ENCODE assay signal across 16 cellular contexts in genomic region chr1:84570436-84571149, GRCh38.
DNase-seq lines count a peak whose midpoint lies in the region; ATAC-seq and TF ChIP-seq lines count a peak whose summit lies in the region.
"Had no signal": no experiment of that assay in that cellular context is flagged by ENCODE, and none has a peak within 500 bp of the region (broad histone marks: within the 10 kb centered on the region; RNA-seq: fewer than 3 reads in every experiment).

No MANE protein-coding gene starts in this region.

- H3K36me3 Mint-ChIP-seq in activated T-cell treated with anti-CD3 and anti-CD28 coated beads, Interleukin-2, amount 50 U/mL, for 24 hours (ENCODE audit: low read depth), result peaks cover 69% of the 10 kb centered on the region
- H3K36me3 Mint-ChIP-seq in nephron progenitor cell (ENCODE audit: low read depth), result peaks cover 37% of the 10 kb centered on the region

- DNase-seq in activated T-cell treated with anti-CD3 and anti-CD28 coated beads, Interleukin-2, amount 50 U/mL, for 24 hours, result no peak
- DNase-seq in activated T-cell treated with anti-CD3 and anti-CD28 coated beads for 4 hours, result no peak
- DNase-seq in NCI-H69 (lab: John Stamatoyannopoulos, UW), result peak; percentile 3
- DNase-seq in cardiac fibroblast (ENCODE audit: low read depth in 2 of 2), result peak; percentile 39 to 59
- no peak for DNase-seq in nephron progenitor cell
- no peak for DNase-seq in hippocampal formation (lab: John Stamatoyannopoulos, UW)
- no peak for DNase-seq in NCI-H446 (lab: John Stamatoyannopoulos, UW)
- DNase-seq: Calu3, gastrocnemius medialis, H7, immature natural killer cell, midbrain, NCI-H1694 treated with DMSO at 0.1 percent for 48 hours, NCI-H748 treated with DMSO at 0.1 percent for 48 hours, pancreas had no signal

- no peak for TF ChIP-seq CTCF in cardiac fibroblast (IDR thresholded peaks at IDR 0.05; ENCODE audit: low read depth, low read length)
- no peak for TF ChIP-seq CTCF in nephron progenitor cell (IDR thresholded peaks at IDR 0.05)

- ATAC-seq in HG03439 (IDR thresholded peaks at IDR 0.05; ENCODE audit: unreplicated experiment), result no peak
- ATAC-seq: gastrocnemius medialis, pancreas had no signal

- peaks cover 5% of the 10 kb centered on the region for H3K9me3 Mint-ChIP-seq in activated T-cell treated with anti-CD3 and anti-CD28 coated beads, Interleukin-2, amount 50 U/mL, for 24 hours
- H3K9me3 Mint-ChIP-seq in nephron progenitor cell, result peaks cover 3% of the 10 kb centered on the region
- H3K9me3 Mint-ChIP-seq: immature natural killer cell had no signal

- H3K4me1 Mint-ChIP-seq in activated T-cell treated with anti-CD3 and anti-CD28 coated beads, Interleukin-2, amount 50 U/mL, for 24 hours (ENCODE audit: low read depth), result peaks cover 60% of the 10 kb centered on the region
- peaks cover 38% of the 10 kb centered on the region for H3K4me1 Mint-ChIP-seq in nephron progenitor cell

- no peak overlapping the region for H3K4me3 ChIP-seq in cardiac fibroblast (replicated peaks in 1 of 2; ENCODE audit: low read depth in 2 of 2, low read length in 2 of 2)
- H3K4me3 ChIP-seq: gastrocnemius medialis, pancreas had no signal

- no peak overlapping the region for H3K4me3 Mint-ChIP-seq in activated T-cell treated with anti-CD3 and anti-CD28 coated beads, Interleukin-2, amount 50 U/mL, for 24 hours
- H3K4me3 Mint-ChIP-seq in nephron progenitor cell, result peak overlapping the region; percentile 5

- H3K27ac Mint-ChIP-seq in activated T-cell treated with anti-CD3 and anti-CD28 coated beads, Interleukin-2, amount 50 U/mL, for 24 hours, result peak overlapping the region; percentile 13
- H3K27ac Mint-ChIP-seq in nephron progenitor cell, result no peak overlapping the region

- no peaks in the 10 kb centered on the region for H3K27me3 Mint-ChIP-seq in activated T-cell treated with anti-CD3 and anti-CD28 coated beads, Interleukin-2, amount 50 U/mL, for 24 hours
- H3K27me3 Mint-ChIP-seq in nephron progenitor cell (ENCODE audit: low read depth, poor library complexity), result peaks cover 4% of the 10 kb centered on the region

Comparison
In these comparisons a context has a peak if more than half of its experiments do, and no peak if none do; other contexts are left out.
1. DNase-seq: peak in NCI-H69 (single experiment) and cardiac fibroblast (2 of 2); none in activated T-cell treated with anti-CD3 and anti-CD28 coated beads, Interleukin-2, amount 50 U/mL, for 24 hours (single experiment), activated T-cell treated with anti-CD3 and anti-CD28 coated beads for 4 hours (single experiment), nephron progenitor cell (single experiment), hippocampal formation (0 of 2) and NCI-H446 (0 of 2).